ENCODE assay signal across 15 cellular contexts in the genomic region with DNA sequence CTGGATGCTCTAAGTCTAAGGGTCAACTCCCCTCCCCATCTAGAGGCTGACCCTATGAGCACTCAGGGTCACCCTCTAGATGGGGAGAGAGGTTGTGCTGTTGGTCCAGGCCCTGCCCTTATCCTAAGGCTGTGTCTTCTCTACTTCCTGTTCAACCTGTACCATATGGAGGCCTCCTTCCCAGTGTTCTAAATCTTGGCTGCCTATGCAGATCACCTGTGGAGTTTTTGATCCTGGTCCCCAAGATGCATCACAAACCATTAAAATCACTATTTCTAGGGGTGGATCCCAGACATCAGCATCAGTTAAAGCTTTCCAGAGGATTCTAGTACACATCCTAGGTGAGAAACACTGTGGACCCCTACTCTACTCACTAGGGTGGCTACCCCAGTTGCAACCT. TPM values are rescaled to one million over a fixed set of nuclear protein-coding genes. Genes with fewer than 3 reads are reported as not detected.
DNase-seq lines count a peak whose midpoint lies in the region; ATAC-seq and TF ChIP-seq lines count a peak whose summit lies in the region.
"Had no signal": no experiment of that assay in that cellular context is flagged by ENCODE, and none has a peak within 500 bp of the region (broad histone marks: within the 10 kb centered on the region; RNA-seq: fewer than 3 reads in every experiment).

No MANE protein-coding gene starts in this region.

- intact Hi-C loops in left lung (cut with DNase I) = no loop called here

- H3K4me1 ChIP-seq in left lung = no peaks in the 10 kb centered on the region

- H3K27me3 ChIP-seq in left lung = no peaks in the 10 kb centered on the region
- H3K27me3 ChIP-seq: BLaER1 had no signal

- ATAC-seq in left lung = peak; percentile 17
- no peak for ATAC-seq in HG02571 (IDR thresholded peaks at IDR 0.05; ENCODE audit: unreplicated experiment)
- no peak for ATAC-seq in HG03175 (IDR thresholded peaks at IDR 0.05; ENCODE audit: unreplicated experiment)
- ATAC-seq in GM21367 (IDR thresholded peaks at IDR 0.05; ENCODE audit: unreplicated experiment) = no peak

- H3K27ac Mint-ChIP-seq in nephron progenitor cell = peak overlapping the region; percentile 52
- H3K27ac Mint-ChIP-seq: CD8-positive, alpha-beta memory T cell had no signal

- no peak overlapping the region for H3K27ac ChIP-seq in left lung
- H3K27ac ChIP-seq: BLaER1 had no signal

- DNase-seq in G401 (ENCODE audit: low spot score) = peak; percentile 73
- DNase-seq in cerebellum (ENCODE audit: low spot score) = peak; percentile 68
- DNase-seq in left lung = no peak
- no peak for DNase-seq in nephron progenitor cell
- no peak for DNase-seq in NCI-H2081 (lab: John Stamatoyannopoulos, UW)
- DNase-seq: 8988T; AML-193; Caco-2; CD8-positive, alpha-beta memory T cell; GOT3 had no signal

- TF ChIP-seq CTCF in left lung (IDR thresholded peaks at IDR 0.05) = no peak
- no peak for TF ChIP-seq CTCF in nephron progenitor cell (IDR thresholded peaks at IDR 0.05)

- in situ Hi-C loops in G401 (cut with HindIII; ENCODE audit: low sequenced_read_pairs) = no loop called here

- H3K9me3 Mint-ChIP-seq in nephron progenitor cell = peaks cover 18% of the 10 kb centered on the region

- peaks cover 24% of the 10 kb centered on the region for H3K36me3 Mint-ChIP-seq in nephron progenitor cell (ENCODE audit: low read depth)
- H3K36me3 Mint-ChIP-seq: CD8-positive, alpha-beta memory T cell had no signal

- peaks cover 0 to 1% of the 10 kb centered on the region in 2 donors for H3K9me3 ChIP-seq in left lung
- H3K9me3 ChIP-seq: Caco-2 had no signal

- H3K27me3 Mint-ChIP-seq in nephron progenitor cell (ENCODE audit: low read depth, poor library complexity) = peaks cover 2% of the 10 kb centered on the region

- H3K4me3 Mint-ChIP-seq in nephron progenitor cell = no peak overlapping the region
- H3K4me3 Mint-ChIP-seq: CD8-positive, alpha-beta memory T cell had no signal

- H3K36me3 ChIP-seq in left lung = no peaks in the 10 kb centered on the region
- H3K36me3 ChIP-seq: BLaER1, HAP-1 had no signal

- no peak overlapping the region for H3K4me3 ChIP-seq in left lung
- H3K4me3 ChIP-seq: BLaER1, HAP-1 had no signal

- peaks cover 56% of the 10 kb centered on the region for H3K4me1 Mint-ChIP-seq in nephron progenitor cell
- H3K4me1 Mint-ChIP-seq: CD8-positive, alpha-beta memory T cell had no signal

RNA-seq across cellular contexts. Expression of gene LARGE1, which starts 26.2 kb away (rescaled TPM):
- total RNA-seq in G401 (2014; rRNA removed; shearing (Covaris generic)) = 0.10 and 0.49 TPM in 2 replicates
- total RNA-seq in cerebellum = 31.8 TPM
- 10 to 100 TPM; 22.4 to 28.9 TPM for total RNA-seq in left lung

Comparison
In these comparisons a context has a peak if more than half of its experiments do, and no peak if none do; other contexts are left out.
1. DNase-seq: peak in G401 (single experiment) and cerebellum (single experiment); none in left lung (0 of 2), nephron progenitor cell (single experiment) and NCI-H2081 (0 of 2).
2. RNA of gene LARGE1, which starts 26.2 kb away (total RNA-seq): 31.8 TPM in cerebellum (single experiment) and 22.4 to 28.9 TPM in left lung; 0.10 to 0.49 TPM in G401; every median in the first group is over 10 times any median in the second.